Comparison of ENCODE assay signal across 25 cellular contexts in genomic region chr1:61618193-61618592, GRCh38.
"Had no signal": no experiment of that assay in that cellular context is flagged by ENCODE, and none has a peak within 500 bp of the region (broad histone marks: within the 10 kb centered on the region; RNA-seq: fewer than 3 reads in every experiment).

No MANE protein-coding gene starts in this region.

- FAIRE-seq: TTC549 had no signal

- H3K36me3 ChIP-seq: ascending aorta, brain microvascular endothelial cell had no signal

- H3K9me3 ChIP-seq: ascending aorta had no signal

- H3K9me3 Mint-ChIP-seq: activated B cell treated with CpG ODN at 0.5 μM for 24 hours; activated CD4-positive, alpha-beta memory T cell treated with anti-CD3 and anti-CD28 coated beads for 36 hours; activated CD4-positive, alpha-beta T cell treated with anti-CD3 and anti-CD28 coated beads, Interleukin-2, amount 10 ng/mL, durations not matched to agents 24 days and 14 days; activated naive CD4-positive, alpha-beta T cell treated with anti-CD3 and anti-CD28 coated beads, Interleukin-2, amount 50 U/mL, for 72 hours; activated naive CD8-positive, alpha-beta T cell treated with anti-CD3 and anti-CD28 coated beads, Interleukin-2, amount 50 U/mL, for 24 hours; activated T-cell treated with anti-CD3 and anti-CD28 coated beads, Interleukin-2, amount 50 U/mL, for 4 hours had no signal

- H3K27ac ChIP-seq: ascending aorta, brain microvascular endothelial cell had no signal

- H3K4me3 ChIP-seq: ascending aorta had no signal

- DNase-seq: activated B cell treated with CpG ODN at 0.5 μM for 24 hours; activated CD4-positive, alpha-beta memory T cell treated with anti-CD3 and anti-CD28 coated beads for 36 hours; activated CD4-positive, alpha-beta T cell treated with anti-CD3 and anti-CD28 coated beads for 1 hour; activated CD4-positive, alpha-beta T cell treated with anti-CD3 and anti-CD28 coated beads, Interleukin-2, amount 10 ng/mL, durations not matched to agents 24 days and 14 days; activated CD8-positive, alpha-beta memory T cell treated with anti-CD3 and anti-CD28 coated beads for 24 hours; activated effector memory CD4-positive, alpha-beta T cell treated with anti-CD3 and anti-CD28 coated beads, Interleukin-2, amount 50 U/mL, for 16 hours; activated naive CD4-positive, alpha-beta T cell treated with Interleukin-2 at 50 U/mL for 16 hours; activated naive CD8-positive, alpha-beta T cell treated with anti-CD3 and anti-CD28 coated beads, Interleukin-2, amount 50 U/mL, for 24 hours; activated T-cell treated with anti-CD3 and anti-CD28 coated beads, Interleukin-2, amount 50 U/mL, for 4 hours; amniotic stem cell; brain microvascular endothelial cell; NCI-H1048; NCI-H146; NCI-H1930; NCI-H2171; NCI-H2227 treated with DMSO at 0.1 percent for 48 hours; NCI-H446 treated with DMSO at 0.1 percent for 48 hours; NCI-H524 treated with DMSO at 0.1 percent for 48 hours; NCI-H774; SIG-M5; T-helper 17 cell; T1000 had no signal

- H3K4me1 ChIP-seq: ascending aorta had no signal

- H3K27me3 Mint-ChIP-seq: activated CD4-positive, alpha-beta memory T cell treated with anti-CD3 and anti-CD28 coated beads for 36 hours had no signal

- ATAC-seq: activated naive CD4-positive, alpha-beta T cell treated with anti-CD3 and anti-CD28 coated beads, Interleukin-2, amount 50 U/mL, for 72 hours; activated naive CD8-positive, alpha-beta T cell treated with anti-CD3 and anti-CD28 coated beads, Interleukin-2, amount 50 U/mL, for 24 hours; activated T-cell treated with anti-CD3 and anti-CD28 coated beads, Interleukin-2, amount 50 U/mL, for 4 hours; T-helper 17 cell had no signal

- H3K4me1 Mint-ChIP-seq: activated B cell treated with CpG ODN at 0.5 μM for 24 hours; activated CD4-positive, alpha-beta T cell treated with anti-CD3 and anti-CD28 coated beads, Interleukin-2, amount 10 ng/mL, durations not matched to agents 24 days and 14 days; activated naive CD8-positive, alpha-beta T cell treated with anti-CD3 and anti-CD28 coated beads, Interleukin-2, amount 50 U/mL, for 24 hours; T-helper 17 cell had no signal

- H3K36me3 Mint-ChIP-seq: activated CD4-positive, alpha-beta memory T cell treated with anti-CD3 and anti-CD28 coated beads for 36 hours; activated naive CD4-positive, alpha-beta T cell treated with anti-CD3 and anti-CD28 coated beads, Interleukin-2, amount 50 U/mL, for 72 hours had no signal

- H3K4me3 Mint-ChIP-seq: activated B cell treated with CpG ODN at 0.5 μM for 24 hours; activated CD4-positive, alpha-beta memory T cell treated with anti-CD3 and anti-CD28 coated beads for 36 hours; activated CD4-positive, alpha-beta T cell treated with anti-CD3 and anti-CD28 coated beads, Interleukin-2, amount 10 ng/mL, durations not matched to agents 24 days and 14 days; activated naive CD8-positive, alpha-beta T cell treated with anti-CD3 and anti-CD28 coated beads, Interleukin-2, amount 50 U/mL, for 24 hours; activated T-cell treated with anti-CD3 and anti-CD28 coated beads, Interleukin-2, amount 50 U/mL, for 4 hours; T-helper 17 cell had no signal

- H3K27me3 ChIP-seq: ascending aorta, brain microvascular endothelial cell had no signal

- H3K27ac Mint-ChIP-seq: activated B cell treated with CpG ODN at 0.5 μM for 24 hours; activated CD4-positive, alpha-beta memory T cell treated with anti-CD3 and anti-CD28 coated beads for 36 hours; activated CD4-positive, alpha-beta T cell treated with anti-CD3 and anti-CD28 coated beads, Interleukin-2, amount 10 ng/mL, durations not matched to agents 24 days and 14 days; activated naive CD4-positive, alpha-beta T cell treated with anti-CD3 and anti-CD28 coated beads, Interleukin-2, amount 50 U/mL, for 72 hours; activated naive CD8-positive, alpha-beta T cell treated with anti-CD3 and anti-CD28 coated beads, Interleukin-2, amount 50 U/mL, for 24 hours; T-helper 17 cell had no signal
